Comparison of ENCODE assay signal across 11 cellular contexts in genomic region chr22:46767249-46767985, GRCh38. TPM values are rescaled to one million over a fixed set of nuclear protein-coding genes. Genes with fewer than 3 reads are reported as not detected.
DNase-seq lines count a peak whose midpoint lies in the region; ATAC-seq and TF ChIP-seq lines count a peak whose summit lies in the region.
"Had no signal": no experiment of that assay in that cellular context is flagged by ENCODE, and none has a peak within 500 bp of the region (broad histone marks: within the 10 kb centered on the region; RNA-seq: fewer than 3 reads in every experiment).

No MANE protein-coding gene starts in this region.

- H3K27me3 ChIP-seq in Peyer's patch: no peaks in the 10 kb centered on the region
- H3K27me3 ChIP-seq in spleen (replicated peaks in 1 of 7): no peaks in the 10 kb centered on the region
- H3K27me3 ChIP-seq in osteoblast (ENCODE audit: insufficient read depth, low read length): no peaks in the 10 kb centered on the region

- ATAC-seq in HG02571 (IDR thresholded peaks at IDR 0.05; ENCODE audit: unreplicated experiment) (no peak), HG03457 (IDR thresholded peaks at IDR 0.05; ENCODE audit: unreplicated experiment) (no peak)

- intact Hi-C loops in dendritic cell treated with granulocyte-macrophage colony-stimulating factor and Interleukin-4, amounts not matched to agents 40 ng/mL and 50 ng/mL, for 4 days (cut with micrococcal nuclease): no loop called here
- intact Hi-C loops in spleen (cut with DNase I; ENCODE audit: low total_unique reads): no loop called here

- WGBS in spleen, 5 donors: 92 to 95% (median 93%) methylated on average over 11 of the region's 11 CpGs

- H3K27ac ChIP-seq in Peyer's patch: peak overlapping the region in 3 of 4 donors; percentile 19 to 81 (median 59)
- H3K27ac ChIP-seq in spleen: peak overlapping the region in 7 of 8 donors; percentile 27 to 92 (median 83)
- H3K27ac ChIP-seq in osteoblast (ENCODE audit: low read depth, low read length): no peak overlapping the region

- TF ChIP-seq CTCF in Peyer's patch (IDR thresholded peaks at IDR 0.05) (no peak), spleen (IDR thresholded peaks at IDR 0.05 in 8 of 11, conservative IDR thresholded peaks at IDR 0.05 in 3 of 11) (no peak), osteoblast (IDR thresholded peaks at IDR 0.05; ENCODE audit: extremely low read depth, low read depth, low read length) (no peak)

- peaks cover 81% of the 10 kb centered on the region for H3K79me2 ChIP-seq in osteoblast (ENCODE audit: insufficient read depth, low read length)

- H4K20me1 ChIP-seq in osteoblast (ENCODE audit: insufficient read depth, low read length): peaks cover 37% of the 10 kb centered on the region

- H3K4me3 ChIP-seq in Peyer's patch (no peak overlapping the region), spleen (peak overlapping the region in 1 of 8 donors; percentile 7), osteoblast (ENCODE audit: insufficient read depth, low read length) (no peak overlapping the region)

- no peaks in the 10 kb centered on the region for H3K9me3 ChIP-seq in Peyer's patch
- no peaks in the 10 kb centered on the region for H3K9me3 ChIP-seq in spleen
- H3K9me3 ChIP-seq in osteoblast (ENCODE audit: low read depth, low read length): no peaks in the 10 kb centered on the region

- H3K4me1 ChIP-seq in Peyer's patch: peaks cover 0 to 45% (median 28%) of the 10 kb centered on the region in 4 donors
- peaks cover 48 to 89% (median 80%) of the 10 kb centered on the region in 6 donors for H3K4me1 ChIP-seq in spleen
- peaks cover 14% of the 10 kb centered on the region for H3K4me1 ChIP-seq in osteoblast (ENCODE audit: insufficient read depth, low read length)

- no peaks in the 10 kb centered on the region for H3K27me3 Mint-ChIP-seq in T-helper 2 cell treated with Interferon-gamma antibody and Interleukin-4, amounts not matched to agents 5 μg/mL and 100 μg/mL, for 36 hours (ENCODE audit: low read depth)
- H3K27me3 Mint-ChIP-seq in dendritic cell treated with granulocyte-macrophage colony-stimulating factor and Interleukin-4, amounts not matched to agents 40 ng/mL and 50 ng/mL, for 4 days: no peaks in the 10 kb centered on the region

- TF ChIP-seq POLR2A in Peyer's patch (IDR thresholded peaks at IDR 0.05): no peak
- no peak for TF ChIP-seq POLR2A in spleen (IDR thresholded peaks at IDR 0.05)

- H3K27ac Mint-ChIP-seq in T-helper 2 cell treated with Interferon-gamma antibody and Interleukin-4, amounts not matched to agents 5 μg/mL and 100 μg/mL, for 36 hours: peak overlapping the region; percentile 9
- peak overlapping the region; percentile 89 for H3K27ac Mint-ChIP-seq in dendritic cell treated with granulocyte-macrophage colony-stimulating factor and Interleukin-4, amounts not matched to agents 40 ng/mL and 50 ng/mL, for 4 days
- H3K27ac Mint-ChIP-seq: mesothelial cell of epicardium had no signal

- DNase-seq in T-helper 2 cell treated with Interferon-gamma antibody and Interleukin-4, amounts not matched to agents 5 μg/mL and 100 μg/mL, for 36 hours (ENCODE audit: low spot score): no peak
- DNase-seq in T-helper 2 cell (no peak), Peyer's patch (no peak), spleen (peak; percentile 68), osteoblast (ENCODE audit: insufficient read length, low spot score, missing footprints) (no peak)
- DNase-seq: activated gamma-delta T cell treated with Interleukin-2 at 50 U/mL for 16 hours, NCI-H187 had no signal

- peaks cover 0 to 10% (median 0%) of the 10 kb centered on the region in 3 donors for H3K36me3 ChIP-seq in Peyer's patch
- peaks cover 0 to 51% (median 0%) of the 10 kb centered on the region in 6 donors for H3K36me3 ChIP-seq in spleen
- H3K36me3 ChIP-seq in osteoblast (ENCODE audit: insufficient read depth, low read length): no peaks in the 10 kb centered on the region

- no peak overlapping the region for H3K4me2 ChIP-seq in osteoblast (ENCODE audit: insufficient read depth, low read length)

- peaks cover 25% of the 10 kb centered on the region for H3K36me3 Mint-ChIP-seq in T-helper 2 cell treated with Interferon-gamma antibody and Interleukin-4, amounts not matched to agents 5 μg/mL and 100 μg/mL, for 36 hours (ENCODE audit: low read depth)
- peaks cover 78% of the 10 kb centered on the region for H3K36me3 Mint-ChIP-seq in dendritic cell treated with granulocyte-macrophage colony-stimulating factor and Interleukin-4, amounts not matched to agents 40 ng/mL and 50 ng/mL, for 4 days (ENCODE audit: low read depth)
- H3K36me3 Mint-ChIP-seq: mesothelial cell of epicardium had no signal

- H2AFZ ChIP-seq in osteoblast (ENCODE audit: low read length): no peak overlapping the region

- H3K4me1 Mint-ChIP-seq in T-helper 2 cell treated with Interferon-gamma antibody and Interleukin-4, amounts not matched to agents 5 μg/mL and 100 μg/mL, for 36 hours (ENCODE audit: low read depth): peaks cover 27% of the 10 kb centered on the region
- H3K4me1 Mint-ChIP-seq in dendritic cell treated with granulocyte-macrophage colony-stimulating factor and Interleukin-4, amounts not matched to agents 40 ng/mL and 50 ng/mL, for 4 days (ENCODE audit: low read depth): peaks cover 79% of the 10 kb centered on the region

- no peak overlapping the region for H3K4me3 Mint-ChIP-seq in T-helper 2 cell treated with Interferon-gamma antibody and Interleukin-4, amounts not matched to agents 5 μg/mL and 100 μg/mL, for 36 hours
- H3K4me3 Mint-ChIP-seq in dendritic cell treated with granulocyte-macrophage colony-stimulating factor and Interleukin-4, amounts not matched to agents 40 ng/mL and 50 ng/mL, for 4 days: peak overlapping the region; percentile 43
- H3K4me3 Mint-ChIP-seq: mesothelial cell of epicardium had no signal

- no peaks in the 10 kb centered on the region for H3K9me3 Mint-ChIP-seq in T-helper 2 cell treated with Interferon-gamma antibody and Interleukin-4, amounts not matched to agents 5 μg/mL and 100 μg/mL, for 36 hours
- no peaks in the 10 kb centered on the region for H3K9me3 Mint-ChIP-seq in dendritic cell treated with granulocyte-macrophage colony-stimulating factor and Interleukin-4, amounts not matched to agents 40 ng/mL and 50 ng/mL, for 4 days
- H3K9me3 Mint-ChIP-seq: mesothelial cell of epicardium had no signal

RNA-seq across cellular contexts. Expression of gene TBC1D22A, which starts 5.0 kb away (rescaled TPM):
- total RNA-seq in Peyer's patch (10 to 100 TPM; 42.6 to 70.4 (median 55.1) TPM), spleen (10 to 100 TPM; 40.1 to 66.9 (median 54.8) TPM), osteoblast (17.7 and 18.9 TPM in 2 replicates)
- polyA plus RNA-seq in spleen: 10 to 100 TPM; 17.2 to 34.0 (median 25.9) TPM

RNA-seq across cellular contexts. Expression of gene CERK, which starts 29.4 kb away (rescaled TPM):
- 100 to 1,000 TPM in 1 of 4 donors, 10 to 100 TPM in 3; 89.1 to 131 (median 94.7) TPM for total RNA-seq in Peyer's patch
- 10 to 100 TPM; 31.3 to 47.1 (median 40.6) TPM for total RNA-seq in spleen
- 10 to 100 TPM; 13.7 to 17.1 (median 14.5) TPM for polyA plus RNA-seq in spleen
- total RNA-seq in osteoblast: 27.7 and 28.2 TPM in 2 replicates
